21 cellular contexts compared by ENCODE assay signal in genomic region chr9:138013836-138014569, GRCh38.
"Had no signal": no experiment of that assay in that cellular context is flagged by ENCODE, and none has a peak within 500 bp of the region (broad histone marks: within the 10 kb centered on the region; RNA-seq: fewer than 3 reads in every experiment).

No MANE protein-coding gene starts in this region.

- H3K9me3 ChIP-seq: gastrocnemius medialis, mucosa of descending colon, psoas muscle, right lobe of liver, tibial artery, vagina had no signal

- DNase-seq: activated B cell treated with CpG ODN at 0.5 μM for 24 hours; activated CD4-positive, alpha-beta memory T cell treated with anti-CD3 and anti-CD28 coated beads for 36 hours; activated CD4-positive, alpha-beta T cell treated with anti-CD3 and anti-CD28 coated beads for 4 hours; activated naive CD4-positive, alpha-beta T cell treated with anti-CD3 and anti-CD28 coated beads, Interleukin-2, amount 10 ng/mL, durations not matched to agents 7 days and 5 days; activated naive CD8-positive, alpha-beta T cell treated with anti-CD3 and anti-CD28 coated beads, Interleukin-2, amount 50 U/mL, for 24 hours; activated T-cell treated with anti-CD3 and anti-CD28 coated beads, Interleukin-2, amount 50 U/mL, for 1 hour; anterior cingulate cortex; cerebellar nuclear complex; cortex of kidney; gastrocnemius medialis; mesenchymal stem cell; mucosa of descending colon; naive B cell; right lobe of liver; stimulated activated CD8-positive, alpha-beta memory T cell treated with anti-CD3 and anti-CD28 coated beads, Interleukin-4, amount 100 ng/mL, for 48 hours; stimulated activated naive CD4-positive, alpha-beta T cell had no signal

- H3K27ac Mint-ChIP-seq: activated B cell treated with CpG ODN at 0.5 μM for 24 hours; activated CD4-positive, alpha-beta memory T cell treated with anti-CD3 and anti-CD28 coated beads for 36 hours; activated naive CD4-positive, alpha-beta T cell treated with anti-CD3 and anti-CD28 coated beads, Interleukin-2, amount 10 ng/mL, durations not matched to agents 7 days and 5 days; activated naive CD8-positive, alpha-beta T cell treated with anti-CD3 and anti-CD28 coated beads, Interleukin-2, amount 50 U/mL, for 24 hours; activated T-helper 2 cell treated with anti-CD3 and anti-CD28 coated beads, Interferon-gamma antibody, Interleukin-2, Interleukin-4, amounts not matched to agents 10 μg/mL and 5 μg/mL and 100 μg/mL, durations not matched to agents 14 hours and 24 hours and 36 hours had no signal

- ATAC-seq: activated naive CD8-positive, alpha-beta T cell treated with anti-CD3 and anti-CD28 coated beads, Interleukin-2, amount 50 U/mL, for 24 hours; gastrocnemius medialis; mucosa of descending colon; psoas muscle; right lobe of liver had no signal

- H3K27me3 ChIP-seq: gastrocnemius medialis, right lobe of liver, vagina had no signal

- H3K36me3 ChIP-seq: gastrocnemius medialis, right lobe of liver, tibial artery, vagina had no signal

- H3K4me1 ChIP-seq: gastrocnemius medialis, psoas muscle, right lobe of liver, tibial artery, vagina had no signal

- H3K27ac ChIP-seq: gastrocnemius medialis, psoas muscle, right lobe of liver, tibial artery, vagina had no signal

- H3K4me3 ChIP-seq: gastrocnemius medialis, mucosa of descending colon, psoas muscle, right lobe of liver, tibial artery, vagina had no signal

- H3K27me3 Mint-ChIP-seq: activated CD4-positive, alpha-beta memory T cell treated with anti-CD3 and anti-CD28 coated beads for 36 hours; activated naive CD4-positive, alpha-beta T cell treated with anti-CD3 and anti-CD28 coated beads, Interleukin-2, amount 10 ng/mL, durations not matched to agents 7 days and 5 days; activated naive CD8-positive, alpha-beta T cell treated with anti-CD3 and anti-CD28 coated beads, Interleukin-2, amount 50 U/mL, for 24 hours had no signal

- H3K4me3 Mint-ChIP-seq: activated B cell treated with CpG ODN at 0.5 μM for 24 hours; activated CD4-positive, alpha-beta memory T cell treated with anti-CD3 and anti-CD28 coated beads for 36 hours; activated naive CD4-positive, alpha-beta T cell treated with anti-CD3 and anti-CD28 coated beads, Interleukin-2, amount 10 ng/mL, durations not matched to agents 7 days and 5 days; activated naive CD8-positive, alpha-beta T cell treated with anti-CD3 and anti-CD28 coated beads, Interleukin-2, amount 50 U/mL, for 24 hours; naive B cell; neural crest cell had no signal

- H3K4me1 Mint-ChIP-seq: activated B cell treated with CpG ODN at 0.5 μM for 24 hours; activated naive CD4-positive, alpha-beta T cell treated with anti-CD3 and anti-CD28 coated beads, Interleukin-2, amount 10 ng/mL, durations not matched to agents 7 days and 5 days; activated naive CD8-positive, alpha-beta T cell treated with anti-CD3 and anti-CD28 coated beads, Interleukin-2, amount 50 U/mL, for 24 hours; neural crest cell had no signal

- H3K36me3 Mint-ChIP-seq: activated CD4-positive, alpha-beta memory T cell treated with anti-CD3 and anti-CD28 coated beads for 36 hours; activated naive CD4-positive, alpha-beta T cell treated with anti-CD3 and anti-CD28 coated beads, Interleukin-2, amount 10 ng/mL, durations not matched to agents 7 days and 5 days; naive B cell had no signal
